In the genomic region with DNA sequence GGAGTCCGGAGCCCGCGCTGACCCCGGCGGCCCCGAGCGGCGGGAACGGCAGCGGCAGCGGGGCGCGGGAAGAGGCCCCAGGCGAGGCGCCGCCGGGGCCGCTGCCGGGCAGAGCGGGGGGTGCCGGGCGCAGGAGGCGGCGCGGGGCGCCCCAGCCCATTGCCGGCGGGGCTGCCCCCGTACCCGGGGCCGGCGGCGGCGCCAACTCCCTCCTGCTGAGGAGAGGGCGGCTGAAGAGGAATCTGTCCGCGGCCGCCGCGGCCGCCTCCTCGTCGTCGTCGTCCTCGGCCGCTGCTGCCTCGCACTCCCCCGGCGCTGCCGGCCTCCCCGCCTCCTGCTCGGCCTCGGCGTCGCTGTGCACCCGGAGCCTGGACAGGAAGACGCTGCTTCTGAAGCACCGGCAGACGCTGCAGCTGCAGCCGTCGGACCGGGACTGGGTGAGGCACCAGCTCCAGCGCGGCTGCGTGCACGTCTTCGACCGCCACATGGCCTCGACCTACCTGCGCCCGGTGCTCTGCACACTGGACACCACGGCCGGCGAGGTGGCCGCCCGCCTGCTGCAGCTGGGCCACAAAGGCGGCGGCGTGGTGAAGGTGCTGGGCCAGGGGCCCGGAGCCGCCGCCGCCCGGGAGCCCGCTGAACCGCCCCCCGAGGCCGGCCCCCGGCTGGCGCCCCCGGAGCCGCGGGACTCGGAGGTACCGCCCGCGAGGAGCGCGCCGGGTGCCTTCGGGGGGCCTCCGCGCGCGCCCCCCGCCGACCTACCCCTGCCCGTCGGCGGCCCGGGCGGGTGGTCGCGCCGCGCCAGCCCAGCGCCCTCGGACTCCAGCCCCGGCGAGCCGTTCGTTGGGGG, we compare ENCODE assay signal across 8 cellular contexts. TPM values are rescaled to one million over a fixed set of nuclear protein-coding genes. Genes with fewer than 3 reads are reported as not detected.
DNase-seq lines count a peak whose midpoint lies in the region; ATAC-seq and TF ChIP-seq lines count a peak whose summit lies in the region.

No MANE protein-coding gene starts in this region.

- H3K27ac ChIP-seq in CD4-positive, CD25-positive, alpha-beta regulatory T cell (ENCODE audit: insufficient read depth, low read length, poor library complexity, severe bottlenecking), result peak overlapping the region; percentile 61
- H3K27ac ChIP-seq in parathyroid adenoma, result peak overlapping the region; percentile 76
- H3K27ac ChIP-seq in uterus, result peak overlapping the region; percentile 99 to 100

- H3K27me3 ChIP-seq in CD4-positive, CD25-positive, alpha-beta regulatory T cell (ENCODE audit: control insufficient read depth, insufficient read depth, low read length), result no peaks in the 10 kb centered on the region
- H3K27me3 ChIP-seq in parathyroid adenoma (ENCODE audit: control insufficient read depth, insufficient read depth, low read length) (no peaks in the 10 kb centered on the region), uterus (no peaks in the 10 kb centered on the region)

- H3K36me3 Mint-ChIP-seq in CD4-positive, CD25-positive, alpha-beta regulatory T cell, result no peaks in the 10 kb centered on the region
- H3K36me3 Mint-ChIP-seq in glutamatergic neuron (ENCODE audit: unreplicated experiment), result no peaks in the 10 kb centered on the region

- H3K27ac Mint-ChIP-seq in CD4-positive, CD25-positive, alpha-beta regulatory T cell, result peak overlapping the region in 2 of 3 donors; percentile 20 to 80
- H3K27ac Mint-ChIP-seq in glutamatergic neuron (ENCODE audit: unreplicated experiment), result no peak overlapping the region

- DNase-seq in CD4-positive, CD25-positive, alpha-beta regulatory T cell, result peak; percentile 41 to 84 (median 75)
- DNase-seq in activated naive CD4-positive, alpha-beta T cell treated with anti-CD3 and anti-CD28 coated beads, Interleukin-2, amount 50 U/mL, for 16 hours, result peak; percentile 54
- DNase-seq in glutamatergic neuron (peak; percentile 70), uterus (peak; percentile 37 to 48)

- no peaks in the 10 kb centered on the region for H3K36me3 ChIP-seq in CD4-positive, CD25-positive, alpha-beta regulatory T cell (ENCODE audit: control insufficient read depth, insufficient read depth, low read length)
- H3K36me3 ChIP-seq in parathyroid adenoma (ENCODE audit: control insufficient read depth, insufficient read depth, low read length) (no peaks in the 10 kb centered on the region), uterus (no peaks in the 10 kb centered on the region)

- H3K4me1 Mint-ChIP-seq in CD4-positive, CD25-positive, alpha-beta regulatory T cell, result peaks cover 18 to 47% (median 38%) of the 10 kb centered on the region in 4 donors
- peaks cover 36% of the 10 kb centered on the region for H3K4me1 Mint-ChIP-seq in glutamatergic neuron (ENCODE audit: low read depth, unreplicated experiment)

- H3K4me1 ChIP-seq in CD4-positive, CD25-positive, alpha-beta regulatory T cell (ENCODE audit: control insufficient read depth, insufficient read depth, low read length, poor library complexity, severe bottlenecking), result peaks cover 36% of the 10 kb centered on the region
- H3K4me1 ChIP-seq in parathyroid adenoma, result peaks cover 17% of the 10 kb centered on the region
- H3K4me1 ChIP-seq in uterus, result no peaks in the 10 kb centered on the region

- H2AFZ ChIP-seq in parathyroid adenoma, result peak overlapping the region; percentile 82

- H3K4me3 ChIP-seq in CD4-positive, CD25-positive, alpha-beta regulatory T cell (ENCODE audit: low read depth, low read length), result no peak overlapping the region
- H3K4me3 ChIP-seq in parathyroid adenoma (ENCODE audit: low read depth, low read length) (peak overlapping the region; percentile 61), uterus (peak overlapping the region; percentile 59 to 93)

- peak overlapping the region; percentile 82 to 95 (median 84) for H3K4me3 Mint-ChIP-seq in CD4-positive, CD25-positive, alpha-beta regulatory T cell
- no peak overlapping the region for H3K4me3 Mint-ChIP-seq in glutamatergic neuron (ENCODE audit: unreplicated experiment)

- H3K9ac ChIP-seq in parathyroid adenoma, result no peak overlapping the region

- peak overlapping the region; percentile 69 for H3K4me2 ChIP-seq in parathyroid adenoma (ENCODE audit: low read length)

- no peaks in the 10 kb centered on the region for H3K79me2 ChIP-seq in parathyroid adenoma

- H3K9me3 Mint-ChIP-seq in CD4-positive, CD25-positive, alpha-beta regulatory T cell, result peaks cover 0 to 5% (median 0%) of the 10 kb centered on the region in 7 donors
- H3K9me3 Mint-ChIP-seq in glutamatergic neuron (ENCODE audit: unreplicated experiment), result peaks cover 18% of the 10 kb centered on the region

- H3K27me3 Mint-ChIP-seq in CD4-positive, CD25-positive, alpha-beta regulatory T cell, result peaks cover 13% of the 10 kb centered on the region
- peaks cover 18% of the 10 kb centered on the region for H3K27me3 Mint-ChIP-seq in glutamatergic neuron (ENCODE audit: unreplicated experiment)

- no peaks in the 10 kb centered on the region for H3K9me3 ChIP-seq in CD4-positive, CD25-positive, alpha-beta regulatory T cell (ENCODE audit: control insufficient read depth in 2 of 2, low read length in 2 of 2)
- H3K9me3 ChIP-seq in parathyroid adenoma (ENCODE audit: control insufficient read depth, low read length), result no peaks in the 10 kb centered on the region
- no peaks in the 10 kb centered on the region for H3K9me3 ChIP-seq in uterus

- intact Hi-C loops in uterus (cut with DNase I; ENCODE audit: low total_unique reads), result loop anchor here (10.0 kb wide), 1 partner anchor 269 kb away; no protein-coding TSS in a partner anchor

- TF ChIP-seq CTCF in glutamatergic neuron (IDR thresholded peaks at IDR 0.05; ENCODE audit: partially characterized antibody, unreplicated experiment) (no peak), parathyroid adenoma (IDR thresholded peaks at IDR 0.05) (no peak), uterus (IDR thresholded peaks at IDR 0.05) (no peak)

- peak; percentile 60 for TF ChIP-seq POLR2A in Raji (IDR thresholded peaks at IDR 0.05; ENCODE audit: insufficient read depth, low read depth, low read length)
- peak in 1 of 2 donors; percentile 16 for TF ChIP-seq POLR2A in uterus (IDR thresholded peaks at IDR 0.05)

- ATAC-seq in CD4-positive, CD25-positive, alpha-beta regulatory T cell (ENCODE audit: low read depth in 2 of 2), result peak; percentile 29 to 40
- ATAC-seq in GM19372 (IDR thresholded peaks at IDR 0.05; ENCODE audit: low read depth, unreplicated experiment), result peak; percentile 22
- ATAC-seq in HG03439 (IDR thresholded peaks at IDR 0.05; ENCODE audit: unreplicated experiment), result peak; percentile 30

RNA-seq across cellular contexts. Expression of gene PHLPP1, which starts 0.7 kb away (rescaled TPM):
- 20.3 TPM for total RNA-seq in CD4-positive, CD25-positive, alpha-beta regulatory T cell
- polyA plus RNA-seq in CD4-positive, CD25-positive, alpha-beta regulatory T cell, result under 1 TPM; 0.27 to 0.57 (median 0.52) TPM
- total RNA-seq in glutamatergic neuron (ENCODE audit: unreplicated experiment), result 14.0 TPM
- 10 to 100 TPM; 10.6 to 32.4 (median 14.1) TPM for total RNA-seq in uterus
